ENCODE assay signal across 10 cellular contexts in genomic region chr12:32877670-32878459, GRCh38. TPM values are rescaled to one million over a fixed set of nuclear protein-coding genes. Genes with fewer than 3 reads are reported as not detected.
A peak's percentile ranks its signal among the peaks of the same experiment; 100 is the strongest.
DNase-seq lines count a peak whose midpoint lies in the region; ATAC-seq and TF ChIP-seq lines count a peak whose summit lies in the region.
"Had no signal": no experiment of that assay in that cellular context is flagged by ENCODE, and none has a peak within 500 bp of the region (broad histone marks: within the 10 kb centered on the region; RNA-seq: fewer than 3 reads in every experiment).

No MANE protein-coding gene starts in this region.

- no peak overlapping the region for H3K4me2 ChIP-seq in HCT116 (ENCODE audit: low read length)
- H3K4me2 ChIP-seq in OCI-LY3 (ENCODE audit: low read length): 0 out of 2 replicates have a peak overlapping the region, but pooled peaks have one; percentile 9

- H4K20me1 ChIP-seq in HCT116 (ENCODE audit: insufficient read depth): no peaks in the 10 kb centered on the region
- no peaks in the 10 kb centered on the region for H4K20me1 ChIP-seq in OCI-LY3 (ENCODE audit: insufficient read depth, low read length)

- BruUV-seq in HCT116 (replicated peaks; lab: Mats Ljungman, UMichigan): TSS peak; percentile 61

- DNase-seq in HCT116 (ENCODE audit: low read depth, low spot score) (no peak), cardiac septum (ENCODE audit: low spot score) (peak; percentile 89), gastrocnemius medialis (peak; percentile 20 to 79), T-cell (no peak), dedifferentiated amniotic fluid mesenchymal stem cell (ENCODE audit: extremely low spot score) (no peak), NCI-H2227 (lab: John Stamatoyannopoulos, UW; ENCODE audit: unreplicated experiment) (no peak)
- DNase-seq in activated CD4-positive, alpha-beta T cell treated with anti-CD3 and anti-CD28 coated beads, Interleukin-2, amount 50 U/mL, for 48 hours: no peak
- DNase-seq: DMS79 treated with DMSO at 0.1 percent for 48 hours, T-helper 2 cell had no signal

- no peak for TF ChIP-seq RAD21 in HCT116 (IDR thresholded peaks at IDR 0.05; ENCODE audit: low read depth)

- in situ Hi-C loops in gastrocnemius medialis (cut with MboI; ENCODE audit: low sequenced_read_pairs in 4 of 4): loop anchor here in 1 of 4 donors (25.0 kb wide), 1 partner anchor 91 kb away; no protein-coding TSS in a partner anchor

- H3K36me3 ChIP-seq in HCT116 (ENCODE audit: control insufficient read depth in 1 of 2, insufficient read depth in 2 of 2, low read length in 2 of 2) (peaks cover 0 to 6% of the 10 kb centered on the region in 2 experiments; a peak in 2 of 4 replicates), OCI-LY3 (replicated peaks; ENCODE audit: low read depth, low read length) (no peaks in the 10 kb centered on the region), gastrocnemius medialis (no peaks in the 10 kb centered on the region)

- no peak overlapping the region for H3K4me3 ChIP-seq in HCT116 (replicated peaks in 1 of 2; ENCODE audit: low read depth in 1 of 2, low read length in 2 of 2)
- H3K4me3 ChIP-seq in OCI-LY3 (ENCODE audit: low read length): no peak overlapping the region
- H3K4me3 ChIP-seq in gastrocnemius medialis: peak overlapping the region in 3 of 4 donors; percentile 25 to 43 (median 40)

- POLR2A ChIA-PET in HCT116 (lab: Charles Lee) (no interaction called here), T-cell (lab: Charles Lee) (no interaction called here)

- no peaks in the 10 kb centered on the region for H3K9me2 ChIP-seq in HCT116 (ENCODE audit: insufficient read depth)

- peaks cover 8 to 12% of the 10 kb centered on the region in 2 experiments; a peak in 3 of 4 replicates for H3K4me1 ChIP-seq in HCT116 (ENCODE audit: control insufficient read depth in 1 of 2, insufficient read depth in 2 of 2, low read length in 2 of 2)
- no peaks in the 10 kb centered on the region for H3K4me1 ChIP-seq in OCI-LY3 (ENCODE audit: low read length)
- H3K4me1 ChIP-seq in gastrocnemius medialis: no peaks in the 10 kb centered on the region

- TF ChIP-seq POLR2A in HCT116 (IDR thresholded peaks at IDR 0.05; ENCODE audit: borderline replicate concordance, extremely low read depth, insufficient read depth, insufficient read length) (no peak), gastrocnemius medialis (IDR thresholded peaks at IDR 0.05) (peak in 1 of 2 donors; percentile 21)

- H3K9me3 Mint-ChIP-seq in T-cell: no peaks in the 10 kb centered on the region

- RAD21 ChIA-PET in HCT116 (lab: Charles Lee; ENCODE audit: low non-redundant PET in 1 of 2, low total read pairs in 2 of 2, uncharacterized antibody in 2 of 2, unreplicated experiment in 2 of 2): no interaction called here

- H3K9me3 ChIP-seq in HCT116 (ENCODE audit: control insufficient read depth in 1 of 2, insufficient read depth in 1 of 2, low read depth in 1 of 2, low read length in 2 of 2) (no peaks in the 10 kb centered on the region), OCI-LY3 (ENCODE audit: insufficient read depth, low read length) (no peaks in the 10 kb centered on the region), gastrocnemius medialis (no peaks in the 10 kb centered on the region)

- H3K4me3 Mint-ChIP-seq in T-cell: no peak overlapping the region

- H3K79me2 ChIP-seq in HCT116 (ENCODE audit: insufficient read depth, low read length): no peaks in the 10 kb centered on the region
- no peaks in the 10 kb centered on the region for H3K79me2 ChIP-seq in OCI-LY3 (ENCODE audit: low read length)

- ATAC-seq in HCT116 (no peak), gastrocnemius medialis (peak; percentile 78 to 92), T-cell (replicated peaks in 1 of 4) (no peak)

- H3K4me1 Mint-ChIP-seq in T-cell: no peaks in the 10 kb centered on the region

- H3K36me3 Mint-ChIP-seq in T-cell: no peaks in the 10 kb centered on the region

- intact Hi-C loops in HCT116 (cut with micrococcal nuclease): no loop called here
- intact Hi-C loops in cardiac septum (cut with DNase I): loop anchor here (1.0 kb wide), 1 partner anchor 51 kb away; no protein-coding TSS in a partner anchor
- intact Hi-C loops in gastrocnemius medialis (cut with DNase I; ENCODE audit: low total_unique reads): no loop called here

- CTCF ChIA-PET in HCT116 (lab: Charles Lee) (no interaction called here), T-cell (lab: Charles Lee) (no interaction called here)

- H3K27ac ChIP-seq in HCT116 (ENCODE audit: low read depth, low read length) (no peak overlapping the region), OCI-LY3 (ENCODE audit: low read length) (no peak overlapping the region), gastrocnemius medialis (peak overlapping the region; percentile 31 to 80 (median 58))

- H3K27me3 ChIP-seq in HCT116 (ENCODE audit: insufficient read depth, low read length): no peaks in the 10 kb centered on the region
- H3K27me3 ChIP-seq in OCI-LY3 (ENCODE audit: low read depth, low read length): peaks cover 31% of the 10 kb centered on the region
- H3K27me3 ChIP-seq in gastrocnemius medialis: no peaks in the 10 kb centered on the region

- H3K27me3 Mint-ChIP-seq in T-cell: peaks cover 0 to 2% of the 10 kb centered on the region in 2 donors

- H3K27ac Mint-ChIP-seq in T-cell: no peak overlapping the region

- H3K9ac ChIP-seq in HCT116 (ENCODE audit: low read length) (no peak overlapping the region), OCI-LY3 (ENCODE audit: low read length) (no peak overlapping the region)

- no peak overlapping the region for H2AFZ ChIP-seq in HCT116 (ENCODE audit: low read depth, low read length, poor library complexity, severe bottlenecking)
- no peak overlapping the region for H2AFZ ChIP-seq in OCI-LY3 (ENCODE audit: low read depth, low read length)

- TF ChIP-seq CTCF in HCT116 (IDR thresholded peaks at IDR 0.05 in 2 of 3, conservative IDR thresholded peaks at IDR 0.05 in 1 of 3; ENCODE audit: borderline replicate concordance in 1 of 3, insufficient read depth in 1 of 3, low read depth in 2 of 3, low read length in 2 of 3): no peak
- TF ChIP-seq CTCF in OCI-LY3 (IDR thresholded peaks at IDR 0.05; ENCODE audit: low read depth, low read length): no peak
- no peak for TF ChIP-seq CTCF in gastrocnemius medialis (IDR thresholded peaks at IDR 0.05 in 4 of 5, conservative IDR thresholded peaks at IDR 0.05 in 1 of 5)

TF ChIP-seq in HCT116, 20 proteins besides CTCF, POLR2A, EP300 and RAD21 (continues in another document):
- TF ChIP-seq JUND (IDR thresholded peaks at IDR 0.05) (no peak), SIN3A (IDR thresholded peaks at IDR 0.05; ENCODE audit: low read depth) (no peak), REST (IDR thresholded peaks at IDR 0.05; ENCODE audit: low read depth) (no peak), EZH2phosphoT487 (IDR thresholded peaks at IDR 0.05; ENCODE audit: borderline replicate concordance) (no peak), ELF1 (IDR thresholded peaks at IDR 0.05; ENCODE audit: borderline replicate concordance, low read depth) (no peak), SRF (IDR thresholded peaks at IDR 0.05; ENCODE audit: low read depth) (no peak), CEBPB (IDR thresholded peaks at IDR 0.05; ENCODE audit: low read depth) (no peak), EZH2 (IDR thresholded peaks at IDR 0.05) (no peak), CBX3 (IDR thresholded peaks at IDR 0.05; ENCODE audit: low read depth) (no peak), MAX (IDR thresholded peaks at IDR 0.05) (no peak), SP1 (IDR thresholded peaks at IDR 0.05; ENCODE audit: low read depth) (no peak), FOSL1 (IDR thresholded peaks at IDR 0.05; ENCODE audit: low read depth) (no peak), ZFX (IDR thresholded peaks at IDR 0.05) (no peak), ATF3 (IDR thresholded peaks at IDR 0.05) (no peak), EGR1 (IDR thresholded peaks at IDR 0.05; ENCODE audit: low read depth) (no peak)

RNA-seq across cellular contexts. Expression of gene PKP2, which starts 18.7 kb away (rescaled TPM):
- total RNA-seq in HCT116 (2021; ENCODE audit: unreplicated experiment) (21.5 TPM), cardiac septum (463 TPM), gastrocnemius medialis (1 to 10 TPM; 3.5 to 7.2 (median 4.1) TPM), T-cell (1 to 10 TPM in 1 of 5 donors, under 1 TPM in 4; 0.45 to 1.3 (median 0.93) TPM)
- polyA plus RNA-seq in HCT116 (2012): 10.6 and 12.0 TPM in 2 replicates

Comparison
In these comparisons a context has a peak if more than half of its experiments do, and no peak if none do; other contexts are left out.
1. ATAC-seq: peak in gastrocnemius medialis (2 of 2); none in HCT116 (single experiment) and T-cell (0 of 4).
2. DNase-seq: peak in cardiac septum (single experiment) and gastrocnemius medialis (2 of 2); none in HCT116 (single experiment), T-cell (0 of 34), dedifferentiated amniotic fluid mesenchymal stem cell (single experiment), NCI-H2227 (single experiment) and activated CD4-positive, alpha-beta T cell treated with anti-CD3 and anti-CD28 coated beads, Interleukin-2, amount 50 U/mL, for 48 hours (0 of 2).
3. H3K27ac ChIP-seq: peak in gastrocnemius medialis (4 of 4); none in HCT116 (single experiment) and OCI-LY3 (single experiment).
4. H3K4me3 ChIP-seq: peak in gastrocnemius medialis (3 of 4); none in HCT116 (0 of 2) and OCI-LY3 (single experiment).
5. RNA of gene PKP2, which starts 18.7 kb away (total RNA-seq): 463 TPM in cardiac septum (single experiment); 21.5 TPM in HCT116 (single experiment), 3.5 to 7.2 TPM in gastrocnemius medialis and 0.45 to 1.3 TPM in T-cell; every median in the first group is over 10 times any median in the second.